1 cellular context compared by ENCODE assay signal in genomic region chr10:46284286-46285229, GRCh38.
TF ChIP-seq lines count a peak whose summit lies in the region.

No MANE protein-coding gene starts in this region.

TF ChIP-seq in HepG2, 621 proteins besides CTCF, POLR2A, EP300 and RAD21 (continued from another document and continues in another):
- TF ChIP-seq, protein P1, sequence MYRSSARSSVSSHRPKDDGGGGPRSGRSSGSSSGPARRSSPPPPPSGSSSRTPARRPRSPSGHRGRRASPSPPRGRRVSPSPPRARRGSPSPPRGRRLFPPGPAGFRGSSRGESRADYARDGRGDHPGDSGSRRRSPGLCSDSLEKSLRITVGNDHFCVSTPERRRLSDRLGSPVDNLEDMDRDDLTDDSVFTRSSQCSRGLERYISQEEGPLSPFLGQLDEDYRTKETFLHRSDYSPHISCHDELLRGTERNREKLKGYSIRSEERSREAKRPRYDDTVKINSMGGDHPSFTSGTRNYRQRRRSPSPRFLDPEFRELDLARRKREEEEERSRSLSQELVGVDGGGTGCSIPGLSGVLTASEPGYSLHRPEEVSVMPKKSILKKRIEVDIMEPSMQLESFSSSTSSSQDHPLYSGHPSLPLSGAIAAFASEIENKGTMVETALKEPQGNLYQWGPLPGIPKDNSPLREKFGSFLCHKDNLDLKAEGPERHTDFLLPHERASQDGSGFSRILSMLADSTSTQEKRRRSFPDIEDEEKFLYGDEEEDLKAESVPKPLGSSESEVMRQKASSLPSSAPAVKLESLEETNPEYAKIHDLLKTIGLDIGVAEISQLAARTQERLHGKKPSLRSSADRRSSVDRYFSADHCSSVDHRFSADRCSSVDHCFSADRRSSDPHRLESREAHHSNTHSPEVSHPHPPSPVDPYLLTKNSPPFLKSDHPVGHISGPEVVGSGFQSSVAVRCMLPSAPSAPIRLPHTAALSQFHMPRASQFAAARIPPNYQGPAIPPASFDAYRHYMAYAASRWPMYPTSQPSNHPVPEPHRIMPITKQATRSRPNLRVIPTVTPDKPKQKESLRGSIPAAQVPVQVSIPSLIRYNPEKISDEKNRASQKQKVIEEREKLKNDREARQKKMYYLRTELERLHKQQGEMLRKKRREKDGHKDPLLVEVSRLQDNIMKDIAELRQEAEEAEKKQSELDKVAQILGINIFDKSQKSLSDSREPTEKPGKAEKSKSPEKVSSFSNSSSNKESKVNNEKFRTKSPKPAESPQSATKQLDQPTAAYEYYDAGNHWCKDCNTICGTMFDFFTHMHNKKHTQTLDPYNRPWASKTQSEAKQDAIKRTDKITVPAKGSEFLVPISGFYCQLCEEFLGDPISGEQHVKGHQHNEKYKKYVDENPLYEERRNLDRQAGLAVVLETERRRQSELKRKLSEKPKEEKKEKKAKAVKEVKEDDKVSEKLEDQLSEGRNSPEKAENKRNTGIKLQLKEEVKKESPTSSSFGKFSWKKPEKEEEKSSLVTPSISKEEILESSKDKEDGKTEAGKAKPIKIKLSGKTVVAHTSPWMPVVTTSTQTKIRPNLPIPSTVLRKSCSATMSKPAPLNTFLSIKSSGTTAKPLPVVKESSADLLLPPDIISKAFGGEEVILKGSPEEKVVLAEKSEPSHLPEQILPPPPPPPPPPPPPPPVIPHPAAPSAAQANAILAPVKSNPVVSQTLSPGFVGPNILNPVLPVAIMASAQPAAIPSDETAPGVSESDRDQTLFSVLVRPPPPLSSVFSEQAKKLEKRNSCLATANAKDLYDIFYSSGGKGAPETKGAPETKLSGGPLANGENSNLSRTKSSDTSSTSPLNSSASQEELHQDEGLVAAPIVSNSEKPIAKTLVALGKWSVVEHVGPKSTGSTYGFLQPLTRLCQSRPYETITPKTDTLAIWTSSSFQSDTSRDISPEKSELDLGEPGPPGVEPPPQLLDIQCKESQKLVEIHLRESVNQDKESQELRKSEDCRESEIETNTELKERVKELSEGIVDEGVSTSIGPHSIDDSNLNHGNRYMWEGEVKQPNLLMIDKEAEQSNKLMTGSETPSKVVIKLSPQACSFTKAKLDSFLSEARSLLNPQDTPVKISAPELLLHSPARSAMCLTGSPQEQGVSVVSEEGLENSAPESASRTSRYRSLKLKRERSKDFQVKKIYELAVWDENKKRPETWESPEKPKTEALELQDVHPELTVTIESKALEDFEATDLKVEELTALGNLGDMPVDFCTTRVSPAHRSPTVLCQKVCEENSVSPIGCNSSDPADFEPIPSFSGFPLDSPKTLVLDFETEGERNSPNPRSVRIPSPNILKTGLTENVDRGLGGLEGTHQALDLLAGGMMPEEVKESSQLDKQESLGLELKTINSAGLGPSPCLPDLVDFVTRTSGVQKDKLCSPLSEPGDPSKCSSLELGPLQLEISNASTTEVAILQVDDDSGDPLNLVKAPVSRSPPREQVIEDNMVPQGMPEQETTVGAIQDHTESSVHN (CRISPR knock-in tag; IDR thresholded peaks at IDR 0.05): no peak
- TF ChIP-seq MAFF (IDR thresholded peaks at IDR 0.05; ENCODE audit: low read depth, low read length) (no peak), KLF12 (CRISPR knock-in tag; IDR thresholded peaks at IDR 0.05; ENCODE audit: borderline replicate concordance) (peak; percentile 65; the same call in 1 of the 2 replicates), SAFB2 (CRISPR knock-in tag; IDR thresholded peaks at IDR 0.05; ENCODE audit: borderline replicate concordance, low read depth) (0 out of 2 replicates have a peak, but pooled peaks have one; percentile 40), MYPOP (CRISPR knock-in tag; IDR thresholded peaks at IDR 0.05) (peak; percentile 77; the same call in 1 of the 2 replicates), ZNF660 (CRISPR knock-in tag; IDR thresholded peaks at IDR 0.05; ENCODE audit: borderline replicate concordance, low read depth) (no peak), CBX2 (IDR thresholded peaks at IDR 0.05; ENCODE audit: low read depth, low read length) (no peak), CBX2 (CRISPR knock-in tag; IDR thresholded peaks at IDR 0.05; ENCODE audit: low read depth) (peak; percentile 35; the same call in 1 of the 2 replicates), ZBTB26 (CRISPR knock-in tag; IDR thresholded peaks at IDR 0.05; ENCODE audit: borderline replicate concordance) (no peak), ZNF44 (CRISPR knock-in tag; IDR thresholded peaks at IDR 0.05) (no peak), ZNF3 (CRISPR knock-in tag; IDR thresholded peaks at IDR 0.05) (no peak), FOXM1 (CRISPR knock-in tag; IDR thresholded peaks at IDR 0.05) (no peak), RBM39 (IDR thresholded peaks at IDR 0.05; ENCODE audit: low read depth, low read length, poor library complexity, severe bottlenecking) (no peak), FOSL2 (CRISPR knock-in tag; IDR thresholded peaks at IDR 0.05) (no peak), DNMT3B (CRISPR knock-in tag; conservative IDR thresholded peaks at IDR 0.05) (no peak), ZNF230 (CRISPR knock-in tag; IDR thresholded peaks at IDR 0.05) (no peak), RFX3 (CRISPR knock-in tag; IDR thresholded peaks at IDR 0.05) (no peak), HOXA5 (CRISPR knock-in tag; IDR thresholded peaks at IDR 0.05) (no peak), GFI1 (CRISPR knock-in tag; IDR thresholded peaks at IDR 0.05; ENCODE audit: borderline replicate concordance) (no peak), MAFK (conservative IDR thresholded peaks at IDR 0.05 in 1 of 2, IDR thresholded peaks at IDR 0.05 in 1 of 2; ENCODE audit: low read length in 2 of 2) (no peak), ZNF607 (CRISPR knock-in tag; IDR thresholded peaks at IDR 0.05; ENCODE audit: borderline replicate concordance) (0 out of 2 replicates have a peak, but pooled peaks have one; percentile 60), SPEN (CRISPR knock-in tag; IDR thresholded peaks at IDR 0.05; ENCODE audit: low read depth) (peak; percentile 54), ZNF331 (CRISPR knock-in tag; IDR thresholded peaks at IDR 0.05) (no peak), MTF2 (CRISPR knock-in tag; IDR thresholded peaks at IDR 0.05; ENCODE audit: borderline replicate concordance) (peak; percentile 85; the same call in 1 of the 2 replicates), KMT2B (CRISPR knock-in tag; IDR thresholded peaks at IDR 0.05) (no peak), ZNF235 (CRISPR knock-in tag; IDR thresholded peaks at IDR 0.05; ENCODE audit: borderline replicate concordance) (no peak)
- TF ChIP-seq, protein P2, sequence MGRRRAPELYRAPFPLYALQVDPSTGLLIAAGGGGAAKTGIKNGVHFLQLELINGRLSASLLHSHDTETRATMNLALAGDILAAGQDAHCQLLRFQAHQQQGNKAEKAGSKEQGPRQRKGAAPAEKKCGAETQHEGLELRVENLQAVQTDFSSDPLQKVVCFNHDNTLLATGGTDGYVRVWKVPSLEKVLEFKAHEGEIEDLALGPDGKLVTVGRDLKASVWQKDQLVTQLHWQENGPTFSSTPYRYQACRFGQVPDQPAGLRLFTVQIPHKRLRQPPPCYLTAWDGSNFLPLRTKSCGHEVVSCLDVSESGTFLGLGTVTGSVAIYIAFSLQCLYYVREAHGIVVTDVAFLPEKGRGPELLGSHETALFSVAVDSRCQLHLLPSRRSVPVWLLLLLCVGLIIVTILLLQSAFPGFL (CRISPR knock-in tag; IDR thresholded peaks at IDR 0.05): no peak
- TF ChIP-seq, protein P3, sequence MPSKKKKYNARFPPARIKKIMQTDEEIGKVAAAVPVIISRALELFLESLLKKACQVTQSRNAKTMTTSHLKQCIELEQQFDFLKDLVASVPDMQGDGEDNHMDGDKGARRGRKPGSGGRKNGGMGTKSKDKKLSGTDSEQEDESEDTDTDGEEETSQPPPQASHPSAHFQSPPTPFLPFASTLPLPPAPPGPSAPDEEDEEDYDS (CRISPR knock-in tag; IDR thresholded peaks at IDR 0.05): no peak
- TF ChIP-seq, protein P4, sequence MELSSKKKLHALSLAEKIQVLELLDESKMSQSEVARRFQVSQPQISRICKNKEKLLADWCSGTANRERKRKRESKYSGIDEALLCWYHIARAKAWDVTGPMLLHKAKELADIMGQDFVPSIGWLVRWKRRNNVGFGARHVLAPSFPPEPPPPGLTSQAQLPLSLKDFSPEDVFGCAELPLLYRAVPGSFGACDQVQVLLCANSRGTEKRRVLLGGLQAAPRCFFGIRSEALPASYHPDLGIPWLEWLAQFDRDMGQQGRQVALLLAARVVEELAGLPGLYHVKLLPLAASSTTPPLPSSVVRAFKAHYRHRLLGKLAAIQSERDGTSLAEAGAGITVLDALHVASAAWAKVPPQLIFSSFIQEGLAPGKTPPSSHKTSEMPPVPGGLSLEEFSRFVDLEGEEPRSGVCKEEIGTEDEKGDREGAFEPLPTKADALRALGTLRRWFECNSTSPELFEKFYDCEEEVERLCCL (CRISPR knock-in tag; IDR thresholded peaks at IDR 0.05; ENCODE audit: borderline replicate concordance): no peak
- TF ChIP-seq, protein P5, sequence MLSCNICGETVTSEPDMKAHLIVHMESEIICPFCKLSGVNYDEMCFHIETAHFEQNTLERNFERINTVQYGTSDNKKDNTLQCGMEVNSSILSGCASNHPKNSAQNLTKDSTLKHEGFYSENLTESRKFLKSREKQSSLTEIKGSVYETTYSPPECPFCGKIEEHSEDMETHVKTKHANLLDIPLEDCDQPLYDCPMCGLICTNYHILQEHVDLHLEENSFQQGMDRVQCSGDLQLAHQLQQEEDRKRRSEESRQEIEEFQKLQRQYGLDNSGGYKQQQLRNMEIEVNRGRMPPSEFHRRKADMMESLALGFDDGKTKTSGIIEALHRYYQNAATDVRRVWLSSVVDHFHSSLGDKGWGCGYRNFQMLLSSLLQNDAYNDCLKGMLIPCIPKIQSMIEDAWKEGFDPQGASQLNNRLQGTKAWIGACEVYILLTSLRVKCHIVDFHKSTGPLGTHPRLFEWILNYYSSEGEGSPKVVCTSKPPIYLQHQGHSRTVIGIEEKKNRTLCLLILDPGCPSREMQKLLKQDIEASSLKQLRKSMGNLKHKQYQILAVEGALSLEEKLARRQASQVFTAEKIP (CRISPR knock-in tag; IDR thresholded peaks at IDR 0.05; ENCODE audit: borderline replicate concordance): no peak
- TF ChIP-seq, protein P6, sequence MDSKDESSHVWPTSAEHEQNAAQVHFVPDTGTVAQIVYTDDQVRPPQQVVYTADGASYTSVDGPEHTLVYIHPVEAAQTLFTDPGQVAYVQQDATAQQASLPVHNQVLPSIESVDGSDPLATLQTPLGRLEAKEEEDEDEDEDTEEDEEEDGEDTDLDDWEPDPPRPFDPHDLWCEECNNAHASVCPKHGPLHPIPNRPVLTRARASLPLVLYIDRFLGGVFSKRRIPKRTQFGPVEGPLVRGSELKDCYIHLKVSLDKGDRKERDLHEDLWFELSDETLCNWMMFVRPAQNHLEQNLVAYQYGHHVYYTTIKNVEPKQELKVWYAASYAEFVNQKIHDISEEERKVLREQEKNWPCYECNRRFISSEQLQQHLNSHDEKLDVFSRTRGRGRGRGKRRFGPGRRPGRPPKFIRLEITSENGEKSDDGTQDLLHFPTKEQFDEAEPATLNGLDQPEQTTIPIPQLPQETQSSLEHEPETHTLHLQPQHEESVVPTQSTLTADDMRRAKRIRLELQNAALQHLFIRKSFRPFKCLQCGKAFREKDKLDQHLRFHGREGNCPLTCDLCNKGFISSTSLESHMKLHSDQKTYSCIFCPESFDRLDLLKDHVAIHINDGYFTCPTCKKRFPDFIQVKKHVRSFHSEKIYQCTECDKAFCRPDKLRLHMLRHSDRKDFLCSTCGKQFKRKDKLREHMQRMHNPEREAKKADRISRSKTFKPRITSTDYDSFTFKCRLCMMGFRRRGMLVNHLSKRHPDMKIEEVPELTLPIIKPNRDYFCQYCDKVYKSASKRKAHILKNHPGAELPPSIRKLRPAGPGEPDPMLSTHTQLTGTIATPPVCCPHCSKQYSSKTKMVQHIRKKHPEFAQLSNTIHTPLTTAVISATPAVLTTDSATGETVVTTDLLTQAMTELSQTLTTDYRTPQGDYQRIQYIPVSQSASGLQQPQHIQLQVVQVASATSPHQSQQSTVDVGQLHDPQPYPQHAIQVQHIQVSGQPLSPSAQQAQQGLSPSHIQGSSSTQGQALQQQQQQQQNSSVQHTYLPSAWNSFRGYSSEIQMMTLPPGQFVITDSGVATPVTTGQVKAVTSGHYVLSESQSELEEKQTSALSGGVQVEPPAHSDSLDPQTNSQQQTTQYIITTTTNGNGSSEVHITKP (CRISPR knock-in tag; IDR thresholded peaks at IDR 0.05; ENCODE audit: low read depth): no peak
- TF ChIP-seq, protein P7, sequence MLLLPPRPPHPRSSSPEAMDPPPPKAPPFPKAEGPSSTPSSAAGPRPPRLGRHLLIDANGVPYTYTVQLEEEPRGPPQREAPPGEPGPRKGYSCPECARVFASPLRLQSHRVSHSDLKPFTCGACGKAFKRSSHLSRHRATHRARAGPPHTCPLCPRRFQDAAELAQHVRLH (CRISPR knock-in tag; IDR thresholded peaks at IDR 0.05; ENCODE audit: borderline replicate concordance, low read depth): no peak
- TF ChIP-seq, protein P8, sequence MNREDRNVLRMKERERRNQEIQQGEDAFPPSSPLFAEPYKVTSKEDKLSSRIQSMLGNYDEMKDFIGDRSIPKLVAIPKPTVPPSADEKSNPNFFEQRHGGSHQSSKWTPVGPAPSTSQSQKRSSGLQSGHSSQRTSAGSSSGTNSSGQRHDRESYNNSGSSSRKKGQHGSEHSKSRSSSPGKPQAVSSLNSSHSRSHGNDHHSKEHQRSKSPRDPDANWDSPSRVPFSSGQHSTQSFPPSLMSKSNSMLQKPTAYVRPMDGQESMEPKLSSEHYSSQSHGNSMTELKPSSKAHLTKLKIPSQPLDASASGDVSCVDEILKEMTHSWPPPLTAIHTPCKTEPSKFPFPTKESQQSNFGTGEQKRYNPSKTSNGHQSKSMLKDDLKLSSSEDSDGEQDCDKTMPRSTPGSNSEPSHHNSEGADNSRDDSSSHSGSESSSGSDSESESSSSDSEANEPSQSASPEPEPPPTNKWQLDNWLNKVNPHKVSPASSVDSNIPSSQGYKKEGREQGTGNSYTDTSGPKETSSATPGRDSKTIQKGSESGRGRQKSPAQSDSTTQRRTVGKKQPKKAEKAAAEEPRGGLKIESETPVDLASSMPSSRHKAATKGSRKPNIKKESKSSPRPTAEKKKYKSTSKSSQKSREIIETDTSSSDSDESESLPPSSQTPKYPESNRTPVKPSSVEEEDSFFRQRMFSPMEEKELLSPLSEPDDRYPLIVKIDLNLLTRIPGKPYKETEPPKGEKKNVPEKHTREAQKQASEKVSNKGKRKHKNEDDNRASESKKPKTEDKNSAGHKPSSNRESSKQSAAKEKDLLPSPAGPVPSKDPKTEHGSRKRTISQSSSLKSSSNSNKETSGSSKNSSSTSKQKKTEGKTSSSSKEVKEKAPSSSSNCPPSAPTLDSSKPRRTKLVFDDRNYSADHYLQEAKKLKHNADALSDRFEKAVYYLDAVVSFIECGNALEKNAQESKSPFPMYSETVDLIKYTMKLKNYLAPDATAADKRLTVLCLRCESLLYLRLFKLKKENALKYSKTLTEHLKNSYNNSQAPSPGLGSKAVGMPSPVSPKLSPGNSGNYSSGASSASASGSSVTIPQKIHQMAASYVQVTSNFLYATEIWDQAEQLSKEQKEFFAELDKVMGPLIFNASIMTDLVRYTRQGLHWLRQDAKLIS (CRISPR knock-in tag; IDR thresholded peaks at IDR 0.05): no peak
